27 cellular contexts compared by ENCODE assay signal in the genomic region with DNA sequence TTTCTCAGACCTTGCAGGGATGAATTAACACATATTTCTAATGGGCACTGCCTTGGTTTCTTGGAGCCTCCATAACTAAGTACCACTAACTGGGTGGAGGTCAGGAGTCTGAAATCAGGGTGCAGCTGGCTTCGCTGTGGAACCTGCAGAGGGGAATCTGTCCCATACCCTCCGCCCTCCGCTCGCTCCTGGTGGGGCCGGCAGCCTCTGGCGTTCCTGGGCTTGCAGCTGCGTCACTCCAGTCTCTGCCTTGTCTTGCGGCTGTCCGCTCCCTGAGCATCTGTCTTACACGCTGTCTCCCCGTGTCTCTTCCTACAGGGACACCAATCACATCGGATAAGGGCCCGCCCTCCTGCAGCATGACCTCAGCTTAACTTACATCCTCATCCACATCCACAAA.
"Had no signal": no experiment of that assay in that cellular context is flagged by ENCODE, and none has a peak within 500 bp of the region (broad histone marks: within the 10 kb centered on the region; RNA-seq: fewer than 3 reads in every experiment).

No MANE protein-coding gene starts in this region.

- H3K27ac ChIP-seq: heart left ventricle, left ventricle myocardium inferior, neutrophil, ovary, right atrium auricular region, skin epidermis, suprapubic skin, thoracic aorta, tibial artery, upper lobe of right lung had no signal

- ATAC-seq: heart left ventricle; mucosa of descending colon; naive thymus-derived CD4-positive, alpha-beta T cell; natural killer cell treated with Interleukin-12 subunit alpha and Interleukin-12 subunit beta and Interleukin-15 and Interleukin-18, amount 100 ng/mL, for 72 hours; sciatic nerve; upper lobe of right lung had no signal

- H3K4me3 ChIP-seq: heart left ventricle, left ventricle myocardium inferior, mucosa of descending colon, ovary, right atrium auricular region, skin epidermis, suprapubic skin, thoracic aorta, tibial artery, upper lobe of right lung had no signal

- DNase-seq: heart left ventricle; islet precursor cell; left ventricle myocardium inferior; midbrain; mucosa of descending colon; naive thymus-derived CD4-positive, alpha-beta T cell; occipital lobe; ovary; stimulated activated CD4-positive, alpha-beta T cell treated with anti-CD3 and anti-CD28 coated beads, Interleukin-12 subunit alpha, Interleukin-12 subunit beta, amount 100 ng/mL, for 4 hours; stimulated activated CD4-positive, alpha-beta T cell treated with anti-CD3 and anti-CD28 coated beads, Interleukin-15, amount 100 ng/mL, for 24 hours; stimulated activated CD4-positive, alpha-beta T cell treated with anti-CD3 and anti-CD28 coated beads, Interleukin-2, amount 100 ng/mL, for 24 hours; stimulated activated CD4-positive, alpha-beta T cell treated with anti-CD3 and anti-CD28 coated beads, Interleukin-4, amount 100 ng/mL, for 1 hour; stimulated activated naive CD4-positive, alpha-beta T cell; tibial artery; trophoblast cell; upper lobe of right lung had no signal

- H3K4me3 Mint-ChIP-seq: memory B cell; natural killer cell treated with Interleukin-12 subunit alpha and Interleukin-12 subunit beta and Interleukin-15 and Interleukin-18, amount 100 ng/mL, for 72 hours; stimulated activated naive CD8-positive, alpha-beta T cell treated with anti-CD3 and anti-CD28 coated beads, Interleukin-15, Interleukin-2, amounts not matched to agents 100 ng/mL and 50 ng/mL, for 24 hours had no signal

- H3K9me3 Mint-ChIP-seq: natural killer cell treated with Interleukin-12 subunit alpha and Interleukin-12 subunit beta and Interleukin-15 and Interleukin-18, amount 100 ng/mL, for 72 hours had no signal

- H3K36me3 Mint-ChIP-seq: natural killer cell treated with Interleukin-12 subunit alpha and Interleukin-12 subunit beta and Interleukin-15 and Interleukin-18, amount 100 ng/mL, for 72 hours had no signal

- H3K27ac Mint-ChIP-seq: memory B cell; natural killer cell treated with Interleukin-12 subunit alpha and Interleukin-12 subunit beta and Interleukin-15 and Interleukin-18, amount 100 ng/mL, for 72 hours; progenitor cell of endocrine pancreas; stimulated activated naive CD8-positive, alpha-beta T cell treated with anti-CD3 and anti-CD28 coated beads, Interleukin-15, Interleukin-2, amounts not matched to agents 100 ng/mL and 50 ng/mL, for 24 hours had no signal

- H3K27me3 ChIP-seq: neutrophil, ovary, right atrium auricular region, upper lobe of right lung had no signal

- H3K4me1 Mint-ChIP-seq: memory B cell had no signal

- H3K9me3 ChIP-seq: mucosa of descending colon, neutrophil, ovary, right atrium auricular region, thoracic aorta, upper lobe of right lung had no signal

- FAIRE-seq: urothelium cell line had no signal

- H3K36me3 ChIP-seq: heart left ventricle, left ventricle myocardium inferior, ovary, right atrium auricular region, suprapubic skin, thoracic aorta, tibial artery, upper lobe of right lung had no signal

- H3K4me1 ChIP-seq: left ventricle myocardium inferior, right atrium auricular region, suprapubic skin, tibial artery, upper lobe of right lung had no signal
